Comparison of ENCODE assay signal across 8 cellular contexts in genomic region chr2:88452980-88453582, GRCh38.
DNase-seq lines count a peak whose midpoint lies in the region; ATAC-seq lines count a peak whose summit lies in the region.

No MANE protein-coding gene starts in this region.

- ATAC-seq in stimulated activated effector memory CD8-positive, alpha-beta T cell treated with anti-CD3 and anti-CD28 coated beads, Interleukin-12 subunit alpha, Interleukin-12 subunit beta, amount 100 ng/mL, for 72 hours, result no peak
- ATAC-seq in GM19455 (IDR thresholded peaks at IDR 0.05; ENCODE audit: unreplicated experiment), result no peak

- peak overlapping the region; percentile 34 for H3K27ac Mint-ChIP-seq in T-helper 2 cell treated with Interferon-gamma antibody and Interleukin-4, amounts not matched to agents 5 μg/mL and 100 μg/mL, for 36 hours
- no peak overlapping the region for H3K27ac Mint-ChIP-seq in stimulated activated effector memory CD8-positive, alpha-beta T cell treated with anti-CD3 and anti-CD28 coated beads, Interleukin-12 subunit alpha, Interleukin-12 subunit beta, amount 100 ng/mL, for 72 hours

- H3K9me3 Mint-ChIP-seq in T-helper 2 cell treated with Interferon-gamma antibody and Interleukin-4, amounts not matched to agents 5 μg/mL and 100 μg/mL, for 36 hours, result no peaks in the 10 kb centered on the region
- no peaks in the 10 kb centered on the region for H3K9me3 Mint-ChIP-seq in stimulated activated effector memory CD8-positive, alpha-beta T cell treated with anti-CD3 and anti-CD28 coated beads, Interleukin-12 subunit alpha, Interleukin-12 subunit beta, amount 100 ng/mL, for 72 hours

- H3K27me3 Mint-ChIP-seq in T-helper 2 cell treated with Interferon-gamma antibody and Interleukin-4, amounts not matched to agents 5 μg/mL and 100 μg/mL, for 36 hours (ENCODE audit: low read depth), result peaks cover 57% of the 10 kb centered on the region

- no peak for DNase-seq in T-helper 2 cell treated with Interferon-gamma antibody and Interleukin-4, amounts not matched to agents 5 μg/mL and 100 μg/mL, for 36 hours (ENCODE audit: low spot score)
- DNase-seq in T-helper 2 cell (no peak), foreskin melanocyte (peak; percentile 16), NCI-H128 (lab: John Stamatoyannopoulos, UW; ENCODE audit: unreplicated experiment) (no peak), C1 segment of cervical spinal cord (lab: John Stamatoyannopoulos, UW) (no peak)
- DNase-seq in activated CD8-positive, alpha-beta memory T cell treated with anti-CD3 and anti-CD28 coated beads, Interleukin-2, amount 50 U/mL, for 48 hours, result peak; percentile 50
- peak in 1 of 2 donors; percentile 49 for DNase-seq in stimulated activated effector memory CD8-positive, alpha-beta T cell treated with anti-CD3 and anti-CD28 coated beads, Interleukin-12 subunit alpha, Interleukin-12 subunit beta, amount 100 ng/mL, for 72 hours (ENCODE audit: low spot score in 2 of 2)

- H3K4me1 Mint-ChIP-seq in T-helper 2 cell treated with Interferon-gamma antibody and Interleukin-4, amounts not matched to agents 5 μg/mL and 100 μg/mL, for 36 hours (ENCODE audit: low read depth), result peaks cover 5% of the 10 kb centered on the region
- no peaks in the 10 kb centered on the region for H3K4me1 Mint-ChIP-seq in stimulated activated effector memory CD8-positive, alpha-beta T cell treated with anti-CD3 and anti-CD28 coated beads, Interleukin-12 subunit alpha, Interleukin-12 subunit beta, amount 100 ng/mL, for 72 hours

- H3K36me3 Mint-ChIP-seq in T-helper 2 cell treated with Interferon-gamma antibody and Interleukin-4, amounts not matched to agents 5 μg/mL and 100 μg/mL, for 36 hours (ENCODE audit: low read depth), result no peaks in the 10 kb centered on the region
- H3K36me3 Mint-ChIP-seq in stimulated activated effector memory CD8-positive, alpha-beta T cell treated with anti-CD3 and anti-CD28 coated beads, Interleukin-12 subunit alpha, Interleukin-12 subunit beta, amount 100 ng/mL, for 72 hours, result no peaks in the 10 kb centered on the region

- peak overlapping the region; percentile 76 for H3K4me3 Mint-ChIP-seq in T-helper 2 cell treated with Interferon-gamma antibody and Interleukin-4, amounts not matched to agents 5 μg/mL and 100 μg/mL, for 36 hours
- H3K4me3 Mint-ChIP-seq in stimulated activated effector memory CD8-positive, alpha-beta T cell treated with anti-CD3 and anti-CD28 coated beads, Interleukin-12 subunit alpha, Interleukin-12 subunit beta, amount 100 ng/mL, for 72 hours, result peak overlapping the region; percentile 51

Comparison
In these comparisons a context has a peak if more than half of its experiments do, and no peak if none do; other contexts are left out.
1. DNase-seq: peak in activated CD8-positive, alpha-beta memory T cell treated with anti-CD3 and anti-CD28 coated beads, Interleukin-2, amount 50 U/mL, for 48 hours (single experiment) and foreskin melanocyte (single experiment); none in T-helper 2 cell treated with Interferon-gamma antibody and Interleukin-4, amounts not matched to agents 5 μg/mL and 100 μg/mL, for 36 hours (single experiment), T-helper 2 cell (0 of 5), NCI-H128 (single experiment) and C1 segment of cervical spinal cord (0 of 14).